ENCODE assay signal across 18 cellular contexts in genomic region chr6:123587407-123587806, GRCh38. TPM values are rescaled to one million over a fixed set of nuclear protein-coding genes. Genes with fewer than 3 reads are reported as not detected.
"Had no signal": no experiment of that assay in that cellular context is flagged by ENCODE, and none has a peak within 500 bp of the region (broad histone marks: within the 10 kb centered on the region; RNA-seq: fewer than 3 reads in every experiment).

No MANE protein-coding gene starts in this region.

RNA-seq across cellular contexts. Expression of gene TRDN, which starts 49.3 kb away (rescaled TPM):
- total RNA-seq: activated B cell treated with CpG ODN at 0.5 μM for 24 hours; activated CD4-positive, alpha-beta memory T cell treated with anti-CD3 and anti-CD28 coated beads for 36 hours; activated CD4-positive, alpha-beta T cell treated with anti-CD3 and anti-CD28 coated beads, Interleukin-2, amount 10 ng/mL, durations not matched to agents 24 days and 14 days; activated CD8-positive, alpha-beta memory T cell treated with anti-CD3 and anti-CD28 coated beads for 36 hours; activated CD8-positive, alpha-beta T cell treated with anti-CD3 and anti-CD28 coated beads for 36 hours; activated naive CD4-positive, alpha-beta T cell treated with anti-CD3 and anti-CD28 coated beads for 36 hours; activated naive CD4-positive, alpha-beta T cell treated with anti-CD3 and anti-CD28 coated beads, Interleukin-2, amount 50 U/mL, for 72 hours; activated naive CD8-positive, alpha-beta T cell treated with anti-CD3 and anti-CD28 coated beads for 36 hours; activated T-cell treated with anti-CD3 and anti-CD28 coated beads, Interleukin-2, amount 50 U/mL, for 4 hours; activated T-cell treated with anti-CD3 and anti-CD28 coated beads, Interleukin-2, amount 50 U/mL, for 72 hours; activated T-helper 1 cell treated with anti-CD3 and anti-CD28 coated beads, Interleukin-12 subunit alpha, Interleukin-12 subunit beta, Interleukin-2, Interleukin-4 antibody, amounts not matched to agents 30 ng/mL and 10 ng/mL and 1 ng/mL, durations not matched to agents 14 hours and 24 hours and 36 hours; activated T-helper 17 cell treated with anti-CD3 and anti-CD28 coated beads, Interleukin-2, amount 50 U/mL, for 72 hours; astrocyte; body of pancreas; T-cell; T-helper 1 cell treated with Interleukin-12 subunit alpha and Interleukin-12 subunit beta and Interleukin-4 antibody, amounts not matched to agents 30 ng/mL and 1 ng/mL, for 36 hours; T-helper 17 cell; T-helper 2 cell treated with Interferon-gamma antibody and Interleukin-4, amounts not matched to agents 100 ng/mL and 5 ng/mL, for 36 hours had no signal
